12 cellular contexts compared by ENCODE assay signal in genomic region chr17:81338301-81339179, GRCh38. TPM values are rescaled to one million over a fixed set of nuclear protein-coding genes. Genes with fewer than 3 reads are reported as not detected.
DNase-seq lines count a peak whose midpoint lies in the region; ATAC-seq and TF ChIP-seq lines count a peak whose summit lies in the region.
"Had no signal": no experiment of that assay in that cellular context is flagged by ENCODE, and none has a peak within 500 bp of the region (broad histone marks: within the 10 kb centered on the region; RNA-seq: fewer than 3 reads in every experiment).

No MANE protein-coding gene starts in this region.

- H3K36me3 Mint-ChIP-seq in endothelial cell (ENCODE audit: low read depth, unreplicated experiment) (peaks cover 5% of the 10 kb centered on the region), nephron (ENCODE audit: low read depth) (peaks cover 7% of the 10 kb centered on the region), immature natural killer cell (no peaks in the 10 kb centered on the region)

- no peaks in the 10 kb centered on the region for H3K9me3 Mint-ChIP-seq in endothelial cell (ENCODE audit: unreplicated experiment)
- H3K9me3 Mint-ChIP-seq in nephron, result no peaks in the 10 kb centered on the region
- H3K9me3 Mint-ChIP-seq in immature natural killer cell, result peaks cover 0 to 3% (median 0%) of the 10 kb centered on the region in 6 donors
- H3K9me3 Mint-ChIP-seq: effector memory CD8-positive, alpha-beta T cell had no signal

- H3K4me1 Mint-ChIP-seq in endothelial cell (ENCODE audit: unreplicated experiment), result peaks cover 13% of the 10 kb centered on the region
- peaks cover 47% of the 10 kb centered on the region for H3K4me1 Mint-ChIP-seq in nephron
- peaks cover under 1 to 2% of the 10 kb centered on the region in 2 donors for H3K4me1 Mint-ChIP-seq in immature natural killer cell

- peak overlapping the region; percentile 69 for H3K4me3 Mint-ChIP-seq in endothelial cell (ENCODE audit: unreplicated experiment)
- peak overlapping the region; percentile 73 to 78 (median 73) for H3K4me3 Mint-ChIP-seq in nephron
- H3K4me3 Mint-ChIP-seq in immature natural killer cell, result no peak overlapping the region
- H3K4me3 Mint-ChIP-seq: effector memory CD8-positive, alpha-beta T cell had no signal

- in situ Hi-C loops in GM13977 (cut with MboI; ENCODE audit: low pct_unique_long_range_greater_than_20kb, low sequenced_read_pairs, unreplicated experiment), result no loop called here

- no peak for TF ChIP-seq CTCF in endothelial cell (IDR thresholded peaks at IDR 0.05; ENCODE audit: unreplicated experiment)
- no peak for TF ChIP-seq CTCF in nephron (IDR thresholded peaks at IDR 0.05; ENCODE audit: unreplicated experiment in 3 of 3)
- no peak for TF ChIP-seq CTCF in GM13977 (IDR thresholded peaks at IDR 0.05; ENCODE audit: extremely low read depth, insufficient read depth, missing control alignments)

- H3K27ac Mint-ChIP-seq in endothelial cell (ENCODE audit: unreplicated experiment) (no peak overlapping the region), nephron (peak overlapping the region; percentile 96 to 97 (median 96)), immature natural killer cell (no peak overlapping the region)
- H3K27ac Mint-ChIP-seq: effector memory CD8-positive, alpha-beta T cell had no signal

- ATAC-seq in Right ventricle myocardium inferior, result peak; percentile 11
- ATAC-seq: effector memory CD8-positive, alpha-beta T cell had no signal

- H3K27me3 Mint-ChIP-seq in endothelial cell (ENCODE audit: unreplicated experiment), result peaks cover 13% of the 10 kb centered on the region
- H3K27me3 Mint-ChIP-seq in nephron (ENCODE audit: low read depth), result no peaks in the 10 kb centered on the region
- peaks cover 21 to 29% (median 24%) of the 10 kb centered on the region in 3 donors for H3K27me3 Mint-ChIP-seq in immature natural killer cell (ENCODE audit: low read depth in 3 of 3)

- DNase-seq in Right ventricle myocardium inferior (ENCODE audit: missing footprints) (no peak), cardiac septum (ENCODE audit: low spot score) (no peak), endothelial cell (ENCODE audit: low spot score) (no peak), GM13977 (ENCODE audit: low spot score) (no peak), immature natural killer cell (no peak), cerebellar cortex (ENCODE audit: low spot score) (no peak)
- no peak for DNase-seq in activated effector memory CD4-positive, alpha-beta T cell treated with Interleukin-2 at 50 U/mL for 16 hours
- DNase-seq: activated naive CD4-positive, alpha-beta T cell treated with anti-CD3 and anti-CD28 coated beads, Interleukin-2, amount 50 U/mL, for 16 hours; effector memory CD8-positive, alpha-beta T cell; GOT3; NCI-H446 had no signal

- intact Hi-C loops in Right ventricle myocardium inferior (cut with DNase I) (no loop called here), cardiac septum (cut with DNase I) (loop anchor here (5.0 kb wide), 1 partner anchor 41 kb away; the partner anchor contains the start of gene SLC38A10)

RNA-seq across cellular contexts. Expression of gene SLC38A10, which starts 43.4 kb away (rescaled TPM):
- total RNA-seq in Right ventricle myocardium inferior (44.6 TPM), cardiac septum (36.0 TPM), endothelial cell (ENCODE audit: unreplicated experiment) (57.2 TPM)
- 10 to 100 TPM; 46.8 to 98.7 (median 46.8) TPM for polyA plus RNA-seq in immature natural killer cell

RNA-seq across cellular contexts. Expression of gene BAHCC1, which starts 56.7 kb away (rescaled TPM):
- total RNA-seq in Right ventricle myocardium inferior (9.9 TPM), cardiac septum (13.5 TPM), endothelial cell (ENCODE audit: unreplicated experiment) (10.7 TPM)
- polyA plus RNA-seq in immature natural killer cell, result under 1 TPM in 1 of 3 donors, not detected in 2; 0.02 TPM

Comparison
In these comparisons a context has a peak if more than half of its experiments do, and no peak if none do; other contexts are left out.
1. H3K27ac Mint-ChIP-seq: peak in nephron (3 of 3); none in endothelial cell (single experiment) and immature natural killer cell (0 of 6).
2. H3K4me3 Mint-ChIP-seq: peak in endothelial cell (single experiment) and nephron (3 of 3); none in immature natural killer cell (0 of 5).